ENCODE assay signal across 8 cellular contexts in genomic region chr7:17939670-17940301, GRCh38. TPM values are rescaled to one million over a fixed set of nuclear protein-coding genes. Genes with fewer than 3 reads are reported as not detected.
A peak's percentile ranks its signal among the peaks of the same experiment; 100 is the strongest.
DNase-seq lines count a peak whose midpoint lies in the region; ATAC-seq lines count a peak whose summit lies in the region.

No MANE protein-coding gene starts in this region.

- H3K27ac Mint-ChIP-seq in effector memory CD8-positive, alpha-beta T cell, result peak overlapping the region; percentile 99

- H3K9me3 ChIP-seq in mesodermal cell (ENCODE audit: control insufficient read depth, low read length), result no peaks in the 10 kb centered on the region

- ATAC-seq in HG02938 (IDR thresholded peaks at IDR 0.05; ENCODE audit: unreplicated experiment), result peak; percentile 38
- ATAC-seq in effector memory CD8-positive, alpha-beta T cell (replicated peaks), result peak; percentile 58

- peak; percentile 42 for DNase-seq in NK-92 treated with Interleukin-12 subunit alpha and Interleukin-12 subunit beta, amount 100 ng/mL, for 24 hours (lab: John Stamatoyannopoulos, UW)
- DNase-seq in NK-92 (lab: John Stamatoyannopoulos, UW; ENCODE audit: unreplicated experiment), result no peak
- peak; percentile 67 for DNase-seq in NCI-H2171 treated with DMSO at 0.1 percent for 48 hours (lab: John Stamatoyannopoulos, UW)
- peak; percentile 83 for DNase-seq in activated CD8-positive, alpha-beta memory T cell treated with anti-CD3 and anti-CD28 coated beads for 24 hours
- DNase-seq in effector memory CD8-positive, alpha-beta T cell, result peak; percentile 37 to 52 (median 38)
- DNase-seq in stimulated activated CD8-positive, alpha-beta memory T cell treated with anti-CD3 and anti-CD28 coated beads, Interleukin-4, amount 100 ng/mL, for 4 hours (ENCODE audit: low read depth in 2 of 2, low spot score in 1 of 2), result peak; percentile 12 to 13

- no peaks in the 10 kb centered on the region for H3K27me3 Mint-ChIP-seq in effector memory CD8-positive, alpha-beta T cell

- no peaks in the 10 kb centered on the region for H3K36me3 ChIP-seq in mesodermal cell (ENCODE audit: control insufficient read depth, insufficient read depth, low read length)

- no peaks in the 10 kb centered on the region for H3K9me3 Mint-ChIP-seq in effector memory CD8-positive, alpha-beta T cell

- WGBS in mesodermal cell (ENCODE audit: insufficient coverage in 2 of 2), 2 experiments, result 1% methylated on average over 24 to 25 of the region's 28 CpGs

- H3K36me3 Mint-ChIP-seq in effector memory CD8-positive, alpha-beta T cell (ENCODE audit: insufficient read depth), result peaks cover 16% of the 10 kb centered on the region

- peaks cover 27 to 42% of the 10 kb centered on the region in 2 donors for H3K4me1 Mint-ChIP-seq in effector memory CD8-positive, alpha-beta T cell (ENCODE audit: low read depth in 2 of 2)

- H3K4me1 ChIP-seq in mesodermal cell (ENCODE audit: control insufficient read depth, insufficient read depth, low read length, poor library complexity, severe bottlenecking), result peaks cover 5% of the 10 kb centered on the region

- peak overlapping the region; percentile 90 for H3K27ac ChIP-seq in mesodermal cell (ENCODE audit: low read depth, low read length, severe bottlenecking)

- H3K4me3 ChIP-seq in mesodermal cell (ENCODE audit: extremely low read depth, insufficient read depth, low read length, poor library complexity, severe bottlenecking), result peak overlapping the region; percentile 87

- H3K4me3 Mint-ChIP-seq in effector memory CD8-positive, alpha-beta T cell, result peak overlapping the region; percentile 98 to 99

RNA-seq across cellular contexts. Expression of gene SNX13, which starts 0.5 kb away (rescaled TPM):
- 20.9 TPM for polyA plus RNA-seq in mesodermal cell (2013, experiment 1 of 2)
- 23.1 TPM for polyA plus RNA-seq in mesodermal cell (2013, experiment 2 of 2)
